In the genomic region with DNA sequence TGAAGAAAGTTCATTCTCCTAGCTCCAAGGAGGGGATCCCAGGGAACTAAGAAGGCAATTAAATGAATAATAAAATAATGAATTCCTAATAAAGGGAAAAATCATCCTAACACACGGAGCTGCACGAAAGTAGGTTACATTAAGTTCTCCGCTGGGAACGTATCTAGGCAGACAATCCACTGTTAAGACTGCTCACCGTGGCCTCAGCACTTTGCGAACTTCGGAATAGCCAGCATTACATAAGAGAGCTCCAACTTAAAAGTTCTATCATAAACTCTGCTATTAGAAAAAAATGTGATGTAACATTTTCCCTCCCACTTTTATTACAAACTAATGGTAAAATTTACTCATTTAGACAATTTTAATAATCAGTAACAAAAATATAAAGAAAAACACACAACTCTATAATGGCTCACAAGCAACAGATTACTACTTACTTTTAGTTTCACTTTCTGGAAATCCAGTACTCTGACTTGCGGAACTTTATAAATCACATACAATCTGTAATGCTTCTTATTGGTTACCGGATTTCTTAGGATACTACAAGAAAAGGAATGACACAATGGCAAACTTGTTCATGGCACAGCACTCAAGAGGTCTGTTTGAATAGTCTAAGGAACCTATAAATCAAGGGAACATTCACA, we compare ENCODE assay signal across 10 cellular contexts.
"Had no signal": no experiment of that assay in that cellular context is flagged by ENCODE, and none has a peak within 500 bp of the region (broad histone marks: within the 10 kb centered on the region; RNA-seq: fewer than 3 reads in every experiment).

No MANE protein-coding gene starts in this region.

- ATAC-seq: stimulated activated naive B cell treated with anti-CD40 and anti-IgM and Interleukin-4, amounts not matched to agents 10 μg/mL and 1 μg/mL and 100 μg/mL, for 72 hours had no signal

- H3K4me3 Mint-ChIP-seq: endodermal cell; stimulated activated naive B cell treated with anti-CD40 and anti-IgM and Interleukin-4, amounts not matched to agents 10 μg/mL and 1 μg/mL and 100 μg/mL, for 72 hours had no signal

- H3K27me3 ChIP-seq: adrenal gland, tibial artery, uterus had no signal

- H3K4me1 ChIP-seq: uterus had no signal

- H3K27me3 Mint-ChIP-seq: stimulated activated naive B cell treated with anti-CD40 and anti-IgM and Interleukin-4, amounts not matched to agents 10 μg/mL and 1 μg/mL and 100 μg/mL, for 72 hours had no signal

- DNase-seq: activated CD8-positive, alpha-beta memory T cell treated with anti-CD3 and anti-CD28 coated beads for 24 hours; activated effector memory CD4-positive, alpha-beta T cell treated with Interleukin-2 at 50 U/mL for 16 hours; activated T-cell treated with anti-CD3 and anti-CD28 coated beads for 4 hours; endodermal cell; stimulated activated CD4-positive, alpha-beta T cell treated with anti-CD3 and anti-CD28 coated beads, Interleukin-2, amount 100 ng/mL, for 48 hours; stimulated activated naive B cell treated with anti-CD40 and anti-IgM and Interleukin-4, amounts not matched to agents 10 μg/mL and 1 μg/mL and 100 μg/mL, for 72 hours; tibial artery; uterus had no signal

- H3K36me3 ChIP-seq: uterus had no signal

- H3K27ac Mint-ChIP-seq: endodermal cell; stimulated activated naive B cell treated with anti-CD40 and anti-IgM and Interleukin-4, amounts not matched to agents 10 μg/mL and 1 μg/mL and 100 μg/mL, for 72 hours had no signal

- H3K9me3 Mint-ChIP-seq: endodermal cell; stimulated activated naive B cell treated with anti-CD40 and anti-IgM and Interleukin-4, amounts not matched to agents 10 μg/mL and 1 μg/mL and 100 μg/mL, for 72 hours had no signal

- H3K4me3 ChIP-seq: adrenal gland, lung, tibial artery, uterus had no signal

- H3K4me1 Mint-ChIP-seq: endodermal cell had no signal

- H3K9me3 ChIP-seq: adrenal gland, tibial artery, uterus had no signal

- H3K27ac ChIP-seq: adrenal gland, tibial artery, uterus had no signal
